Comparison of ENCODE assay signal across 9 cellular contexts in the genomic region with DNA sequence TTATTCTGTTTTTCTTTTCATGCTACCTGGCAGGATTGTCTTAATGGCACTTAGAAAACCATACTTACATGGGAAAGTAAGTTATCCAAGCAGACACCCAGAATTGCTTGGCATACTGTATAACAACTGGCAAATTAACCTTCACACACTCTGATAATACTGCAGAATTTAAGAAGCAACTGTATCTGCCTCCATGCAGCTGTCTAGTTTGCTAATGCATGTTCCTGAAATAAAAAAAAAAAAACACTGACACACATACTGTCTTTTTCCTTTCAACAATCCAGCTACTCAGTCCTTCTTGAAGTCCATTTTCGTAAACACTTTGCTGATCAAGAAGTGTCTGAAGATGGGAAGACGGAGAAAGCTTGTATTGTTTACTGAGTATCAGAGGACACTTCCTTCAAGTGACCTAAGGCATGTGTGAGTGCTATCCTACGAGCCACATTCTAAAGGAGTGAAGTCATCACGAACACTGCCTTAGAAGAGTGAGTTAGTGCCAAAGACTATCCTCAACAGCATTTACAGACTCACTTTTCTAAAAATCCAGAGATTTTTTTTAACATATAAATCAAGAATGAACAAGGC.
DNase-seq lines count a peak whose midpoint lies in the region; ATAC-seq and TF ChIP-seq lines count a peak whose summit lies in the region.
"Had no signal": no experiment of that assay in that cellular context is flagged by ENCODE, and none has a peak within 500 bp of the region (broad histone marks: within the 10 kb centered on the region; RNA-seq: fewer than 3 reads in every experiment).

No MANE protein-coding gene starts in this region.

- H3K27ac ChIP-seq in coronary artery, result no peak overlapping the region

- POLR2A ChIA-PET in activated CD8-positive, alpha-beta T cell treated with anti-CD3 and anti-CD28 coated beads for 36 hours (lab: Charles Lee), result no interaction called here

- no peaks in the 10 kb centered on the region for H3K9me3 Mint-ChIP-seq in activated naive CD8-positive, alpha-beta T cell treated with anti-CD3 and anti-CD28 coated beads, Interleukin-2, amount 50 U/mL, for 24 hours
- no peaks in the 10 kb centered on the region for H3K9me3 Mint-ChIP-seq in activated CD8-positive, alpha-beta T cell treated with anti-CD3 and anti-CD28 coated beads for 36 hours

- no peak overlapping the region for H3K27ac Mint-ChIP-seq in activated naive CD8-positive, alpha-beta T cell treated with anti-CD3 and anti-CD28 coated beads, Interleukin-2, amount 50 U/mL, for 24 hours
- H3K27ac Mint-ChIP-seq in activated CD8-positive, alpha-beta T cell treated with anti-CD3 and anti-CD28 coated beads for 36 hours, result no peak overlapping the region

- no peaks in the 10 kb centered on the region for H3K4me1 Mint-ChIP-seq in activated naive CD8-positive, alpha-beta T cell treated with anti-CD3 and anti-CD28 coated beads, Interleukin-2, amount 50 U/mL, for 24 hours
- H3K4me1 Mint-ChIP-seq in activated CD8-positive, alpha-beta T cell treated with anti-CD3 and anti-CD28 coated beads for 36 hours (ENCODE audit: low read depth), result no peaks in the 10 kb centered on the region

- DNase-seq in AG08396 (ENCODE audit: low spot score), result peak; percentile 31
- DNase-seq in LHCN-M2 (ENCODE audit: low read depth), result peak; percentile 69
- DNase-seq in dedifferentiated amniotic fluid mesenchymal stem cell (ENCODE audit: extremely low spot score), result peak; percentile 27
- DNase-seq in kidney tubule cell (ENCODE audit: low spot score), result peak; percentile 77
- DNase-seq in activated naive CD8-positive, alpha-beta T cell treated with anti-CD3 and anti-CD28 coated beads, Interleukin-2, amount 50 U/mL, for 24 hours, result no peak
- DNase-seq in coronary artery (ENCODE audit: low spot score), result no peak
- no peak for DNase-seq in activated CD8-positive, alpha-beta T cell treated with anti-CD3 and anti-CD28 coated beads for 36 hours
- DNase-seq in DMS153 (lab: John Stamatoyannopoulos, UW), result no peak
- DNase-seq: nucleus accumbens had no signal

- TF ChIP-seq CTCF in coronary artery (IDR thresholded peaks at IDR 0.05), result no peak
- TF ChIP-seq CTCF in activated CD8-positive, alpha-beta T cell treated with anti-CD3 and anti-CD28 coated beads for 36 hours (IDR thresholded peaks at IDR 0.05), result no peak

- CTCF ChIA-PET in activated CD8-positive, alpha-beta T cell treated with anti-CD3 and anti-CD28 coated beads for 36 hours (lab: Charles Lee), result no interaction called here

- no peak for ATAC-seq in activated naive CD8-positive, alpha-beta T cell treated with anti-CD3 and anti-CD28 coated beads, Interleukin-2, amount 50 U/mL, for 24 hours
- ATAC-seq in activated CD8-positive, alpha-beta T cell treated with anti-CD3 and anti-CD28 coated beads for 36 hours, result no peak

- intact Hi-C loops in activated CD8-positive, alpha-beta T cell treated with anti-CD3 and anti-CD28 coated beads for 36 hours (cut with micrococcal nuclease), result no loop called here

- no peak overlapping the region for H3K4me3 ChIP-seq in coronary artery

- H3K4me3 Mint-ChIP-seq in activated naive CD8-positive, alpha-beta T cell treated with anti-CD3 and anti-CD28 coated beads, Interleukin-2, amount 50 U/mL, for 24 hours, result no peak overlapping the region
- no peak overlapping the region for H3K4me3 Mint-ChIP-seq in activated CD8-positive, alpha-beta T cell treated with anti-CD3 and anti-CD28 coated beads for 36 hours

- no peaks in the 10 kb centered on the region for H3K36me3 Mint-ChIP-seq in activated naive CD8-positive, alpha-beta T cell treated with anti-CD3 and anti-CD28 coated beads, Interleukin-2, amount 50 U/mL, for 24 hours (ENCODE audit: low read depth)
- no peaks in the 10 kb centered on the region for H3K36me3 Mint-ChIP-seq in activated CD8-positive, alpha-beta T cell treated with anti-CD3 and anti-CD28 coated beads for 36 hours (ENCODE audit: low read depth)

- no peaks in the 10 kb centered on the region for H3K27me3 Mint-ChIP-seq in activated naive CD8-positive, alpha-beta T cell treated with anti-CD3 and anti-CD28 coated beads, Interleukin-2, amount 50 U/mL, for 24 hours
- H3K27me3 Mint-ChIP-seq in activated CD8-positive, alpha-beta T cell treated with anti-CD3 and anti-CD28 coated beads for 36 hours, result no peaks in the 10 kb centered on the region

Comparison
In these comparisons a context has a peak if more than half of its experiments do, and no peak if none do; other contexts are left out.
1. DNase-seq: peak in AG08396 (single experiment), LHCN-M2 (single experiment), dedifferentiated amniotic fluid mesenchymal stem cell (single experiment) and kidney tubule cell (single experiment); none in activated naive CD8-positive, alpha-beta T cell treated with anti-CD3 and anti-CD28 coated beads, Interleukin-2, amount 50 U/mL, for 24 hours (single experiment), coronary artery (single experiment), activated CD8-positive, alpha-beta T cell treated with anti-CD3 and anti-CD28 coated beads for 36 hours (single experiment) and DMS153 (single experiment).